Comparison of ENCODE assay signal across 26 cellular contexts in genomic region chr14:21985081-21985480, GRCh38.
"Had no signal": no experiment of that assay in that cellular context is flagged by ENCODE, and none has a peak within 500 bp of the region (broad histone marks: within the 10 kb centered on the region; RNA-seq: fewer than 3 reads in every experiment).

No MANE protein-coding gene starts in this region.

- H3K4me1 ChIP-seq: adrenal gland, body of pancreas, colonic mucosa, gastrocnemius medialis, pancreas, prostate gland, vagina had no signal

- ATAC-seq: activated CD8-positive, alpha-beta memory T cell treated with anti-CD3 and anti-CD28 coated beads, Interleukin-2, amount 10 ng/mL, durations not matched to agents 7 days and 5 days; activated CD8-positive, alpha-beta T cell treated with anti-CD3 and anti-CD28 coated beads, Interleukin-2, amount 10 ng/mL, durations not matched to agents 7 days and 5 days; body of pancreas; gastrocnemius medialis; left colon; pancreas; stimulated activated naive CD8-positive, alpha-beta T cell treated with anti-CD3 and anti-CD28 coated beads, Interleukin-15, amount 100 ng/mL, for 72 hours had no signal

- H3K27ac ChIP-seq: adrenal gland, body of pancreas, cardiac muscle cell, colonic mucosa, gastrocnemius medialis, pancreas, prostate gland, vagina had no signal

- H3K9me3 ChIP-seq: adrenal gland, body of pancreas, colonic mucosa, gastrocnemius medialis, pancreas, prostate gland, vagina had no signal

- DNase-seq: activated CD4-positive, alpha-beta T cell treated with anti-CD3 and anti-CD28 coated beads, Interleukin-2, amount 10 ng/mL, durations not matched to agents 24 days and 14 days; activated CD4-positive, CD25-positive, alpha-beta regulatory T cell treated with anti-CD3 and anti-CD28 coated beads, Interleukin-2, amount 50 U/mL, for 72 hours; activated CD8-positive, alpha-beta memory T cell treated with anti-CD3 and anti-CD28 coated beads, Interleukin-2, amount 10 ng/mL, durations not matched to agents 7 days and 5 days; activated CD8-positive, alpha-beta T cell treated with anti-CD3 and anti-CD28 coated beads, Interleukin-2, amount 10 ng/mL, durations not matched to agents 7 days and 5 days; activated effector memory CD4-positive, alpha-beta T cell treated with anti-CD3 and anti-CD28 coated beads, Interleukin-2, amount 50 U/mL, for 16 hours; activated naive CD4-positive, alpha-beta T cell treated with anti-CD3 and anti-CD28 coated beads for 36 hours; activated naive CD8-positive, alpha-beta T cell treated with anti-CD3 and anti-CD28 coated beads for 36 hours; adrenal gland; aorta; body of pancreas; cerebellar nuclear complex; colonic mucosa; effector CD8-positive, alpha-beta T cell; gastrocnemius medialis; glutamatergic neuron; left colon; naive B cell; nephron progenitor cell; nucleus accumbens; pancreas; stimulated activated naive CD8-positive, alpha-beta T cell treated with anti-CD3 and anti-CD28 coated beads, Interleukin-15, amount 100 ng/mL, for 72 hours; substantia nigra; T1000 had no signal

- H3K4me3 ChIP-seq: adrenal gland, body of pancreas, cardiac muscle cell, colonic mucosa, gastrocnemius medialis, pancreas, prostate gland, vagina had no signal

- H3K27me3 ChIP-seq: adrenal gland, body of pancreas, cardiac muscle cell, colonic mucosa, gastrocnemius medialis, pancreas, vagina had no signal
